In the genomic region with DNA sequence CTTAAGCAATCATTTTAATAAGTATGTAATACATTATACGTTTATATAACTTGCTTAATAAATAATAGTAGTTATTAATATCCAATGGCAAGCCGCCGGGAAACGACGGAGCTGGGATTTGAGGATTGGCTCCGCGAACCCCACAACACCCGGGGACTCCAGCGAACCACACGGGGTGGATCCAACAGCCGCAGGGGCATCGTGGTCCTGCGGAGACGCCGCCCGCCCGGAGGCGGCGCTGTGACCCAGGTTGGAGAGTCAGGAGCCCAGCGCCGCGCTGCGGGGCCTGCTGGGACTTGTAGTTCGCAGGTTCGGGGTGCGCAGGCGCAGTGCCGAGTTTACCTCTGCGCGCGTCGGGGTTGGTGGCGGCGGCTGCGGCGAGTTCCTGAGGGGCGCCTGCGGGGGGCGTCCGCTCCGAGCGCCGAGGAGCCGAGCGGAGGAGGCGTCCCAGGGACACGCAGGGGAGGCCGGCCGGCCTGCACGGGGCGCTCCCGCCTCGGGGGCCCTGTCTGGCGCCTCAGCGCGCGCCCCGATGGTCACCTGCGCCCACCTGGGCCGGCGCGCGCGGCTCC, we compare ENCODE assay signal across 1 cellular context.
A peak's percentile ranks its signal among the peaks of the same experiment; 100 is the strongest.
TF ChIP-seq lines count a peak whose summit lies in the region.

ZNF554 (plus strand) TSS at position 329 of the 572 bp plus-strand sequence; CDS start at position 533, 204 bp downstream.

TF ChIP-seq in HepG2, 621 proteins besides CTCF, POLR2A, EP300 and RAD21 (continued from another document and continues in another):
- TF ChIP-seq, protein P1, sequence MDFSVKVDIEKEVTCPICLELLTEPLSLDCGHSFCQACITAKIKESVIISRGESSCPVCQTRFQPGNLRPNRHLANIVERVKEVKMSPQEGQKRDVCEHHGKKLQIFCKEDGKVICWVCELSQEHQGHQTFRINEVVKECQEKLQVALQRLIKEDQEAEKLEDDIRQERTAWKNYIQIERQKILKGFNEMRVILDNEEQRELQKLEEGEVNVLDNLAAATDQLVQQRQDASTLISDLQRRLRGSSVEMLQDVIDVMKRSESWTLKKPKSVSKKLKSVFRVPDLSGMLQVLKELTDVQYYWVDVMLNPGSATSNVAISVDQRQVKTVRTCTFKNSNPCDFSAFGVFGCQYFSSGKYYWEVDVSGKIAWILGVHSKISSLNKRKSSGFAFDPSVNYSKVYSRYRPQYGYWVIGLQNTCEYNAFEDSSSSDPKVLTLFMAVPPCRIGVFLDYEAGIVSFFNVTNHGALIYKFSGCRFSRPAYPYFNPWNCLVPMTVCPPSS (IDR thresholded peaks at IDR 0.05) = no peak
- TF ChIP-seq, protein P2, sequence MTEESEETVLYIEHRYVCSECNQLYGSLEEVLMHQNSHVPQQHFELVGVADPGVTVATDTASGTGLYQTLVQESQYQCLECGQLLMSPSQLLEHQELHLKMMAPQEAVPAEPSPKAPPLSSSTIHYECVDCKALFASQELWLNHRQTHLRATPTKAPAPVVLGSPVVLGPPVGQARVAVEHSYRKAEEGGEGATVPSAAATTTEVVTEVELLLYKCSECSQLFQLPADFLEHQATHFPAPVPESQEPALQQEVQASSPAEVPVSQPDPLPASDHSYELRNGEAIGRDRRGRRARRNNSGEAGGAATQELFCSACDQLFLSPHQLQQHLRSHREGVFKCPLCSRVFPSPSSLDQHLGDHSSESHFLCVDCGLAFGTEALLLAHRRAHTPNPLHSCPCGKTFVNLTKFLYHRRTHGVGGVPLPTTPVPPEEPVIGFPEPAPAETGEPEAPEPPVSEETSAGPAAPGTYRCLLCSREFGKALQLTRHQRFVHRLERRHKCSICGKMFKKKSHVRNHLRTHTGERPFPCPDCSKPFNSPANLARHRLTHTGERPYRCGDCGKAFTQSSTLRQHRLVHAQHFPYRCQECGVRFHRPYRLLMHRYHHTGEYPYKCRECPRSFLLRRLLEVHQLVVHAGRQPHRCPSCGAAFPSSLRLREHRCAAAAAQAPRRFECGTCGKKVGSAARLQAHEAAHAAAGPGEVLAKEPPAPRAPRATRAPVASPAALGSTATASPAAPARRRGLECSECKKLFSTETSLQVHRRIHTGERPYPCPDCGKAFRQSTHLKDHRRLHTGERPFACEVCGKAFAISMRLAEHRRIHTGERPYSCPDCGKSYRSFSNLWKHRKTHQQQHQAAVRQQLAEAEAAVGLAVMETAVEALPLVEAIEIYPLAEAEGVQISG (CRISPR knock-in tag; IDR thresholded peaks at IDR 0.05) = peak; percentile 100
- TF ChIP-seq ZNF720 (CRISPR knock-in tag; IDR thresholded peaks at IDR 0.05) = no peak
- TF ChIP-seq ZNF512 (CRISPR knock-in tag; IDR thresholded peaks at IDR 0.05) = no peak
- no peak for TF ChIP-seq TP53 (CRISPR knock-in tag; conservative IDR thresholded peaks at IDR 0.05)
- TF ChIP-seq, protein P3, sequence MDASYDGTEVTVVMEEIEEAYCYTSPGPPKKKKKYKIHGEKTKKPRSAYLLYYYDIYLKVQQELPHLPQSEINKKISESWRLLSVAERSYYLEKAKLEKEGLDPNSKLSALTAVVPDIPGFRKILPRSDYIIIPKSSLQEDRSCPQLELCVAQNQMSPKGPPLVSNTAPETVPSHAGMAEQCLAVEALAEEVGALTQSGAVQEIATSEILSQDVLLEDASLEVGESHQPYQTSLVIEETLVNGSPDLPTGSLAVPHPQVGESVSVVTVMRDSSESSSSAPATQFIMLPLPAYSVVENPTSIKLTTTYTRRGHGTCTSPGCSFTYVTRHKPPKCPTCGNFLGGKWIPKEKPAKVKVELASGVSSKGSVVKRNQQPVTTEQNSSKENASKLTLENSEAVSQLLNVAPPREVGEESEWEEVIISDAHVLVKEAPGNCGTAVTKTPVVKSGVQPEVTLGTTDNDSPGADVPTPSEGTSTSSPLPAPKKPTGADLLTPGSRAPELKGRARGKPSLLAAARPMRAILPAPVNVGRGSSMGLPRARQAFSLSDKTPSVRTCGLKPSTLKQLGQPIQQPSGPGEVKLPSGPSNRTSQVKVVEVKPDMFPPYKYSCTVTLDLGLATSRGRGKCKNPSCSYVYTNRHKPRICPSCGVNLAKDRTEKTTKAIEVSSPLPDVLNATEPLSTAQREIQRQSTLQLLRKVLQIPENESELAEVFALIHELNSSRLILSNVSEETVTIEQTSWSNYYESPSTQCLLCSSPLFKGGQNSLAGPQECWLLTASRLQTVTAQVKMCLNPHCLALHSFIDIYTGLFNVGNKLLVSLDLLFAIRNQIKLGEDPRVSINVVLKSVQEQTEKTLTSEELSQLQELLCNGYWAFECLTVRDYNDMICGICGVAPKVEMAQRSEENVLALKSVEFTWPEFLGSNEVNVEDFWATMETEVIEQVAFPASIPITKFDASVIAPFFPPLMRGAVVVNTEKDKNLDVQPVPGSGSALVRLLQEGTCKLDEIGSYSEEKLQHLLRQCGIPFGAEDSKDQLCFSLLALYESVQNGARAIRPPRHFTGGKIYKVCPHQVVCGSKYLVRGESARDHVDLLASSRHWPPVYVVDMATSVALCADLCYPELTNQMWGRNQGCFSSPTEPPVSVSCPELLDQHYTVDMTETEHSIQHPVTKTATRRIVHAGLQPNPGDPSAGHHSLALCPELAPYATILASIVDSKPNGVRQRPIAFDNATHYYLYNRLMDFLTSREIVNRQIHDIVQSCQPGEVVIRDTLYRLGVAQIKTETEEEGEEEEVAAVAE (CRISPR knock-in tag; IDR thresholded peaks at IDR 0.05; ENCODE audit: borderline replicate concordance) = peak; percentile 86; the same call in 1 of the 2 replicates
- TF ChIP-seq ZNF136 (CRISPR knock-in tag; IDR thresholded peaks at IDR 0.05; ENCODE audit: low read depth) = no peak
- no peak for TF ChIP-seq TSC22D2 (CRISPR knock-in tag; IDR thresholded peaks at IDR 0.05; ENCODE audit: borderline replicate concordance)
- no peak for TF ChIP-seq HMG20A (CRISPR knock-in tag; IDR thresholded peaks at IDR 0.05; ENCODE audit: borderline replicate concordance)
- TF ChIP-seq AKNA (CRISPR knock-in tag; IDR thresholded peaks at IDR 0.05; ENCODE audit: borderline replicate concordance) = no peak
- peak; percentile 93; the same call in 1 of the 2 replicates for TF ChIP-seq MAF1 (CRISPR knock-in tag; IDR thresholded peaks at IDR 0.05; ENCODE audit: borderline replicate concordance)
- no peak for TF ChIP-seq NFE2L1 (CRISPR knock-in tag; IDR thresholded peaks at IDR 0.05; ENCODE audit: borderline replicate concordance)
- no peak for TF ChIP-seq PLSCR1 (CRISPR knock-in tag; IDR thresholded peaks at IDR 0.05; ENCODE audit: borderline replicate concordance)
- peak; percentile 36; the same call in 1 of the 2 replicates for TF ChIP-seq ZNF333 (CRISPR knock-in tag; IDR thresholded peaks at IDR 0.05; ENCODE audit: borderline replicate concordance)
- TF ChIP-seq SPEN (CRISPR knock-in tag; IDR thresholded peaks at IDR 0.05; ENCODE audit: low read depth) = peak; percentile 92
- peak; percentile 79; the same call in 1 of the 2 replicates for TF ChIP-seq ATF2 (CRISPR knock-in tag; IDR thresholded peaks at IDR 0.05)
- no peak for TF ChIP-seq TCF7 (IDR thresholded peaks at IDR 0.05; ENCODE audit: low read depth)
- no peak; the same call in 1 of the 2 replicates for TF ChIP-seq SMC3 (IDR thresholded peaks at IDR 0.05; ENCODE audit: low read length)
- TF ChIP-seq HNRNPLL (IDR thresholded peaks at IDR 0.05; ENCODE audit: low read depth, low read length, poor library complexity, severe bottlenecking) = peak; percentile 70
- TF ChIP-seq ZNF138 (CRISPR knock-in tag; IDR thresholded peaks at IDR 0.05; ENCODE audit: low read depth) = no peak
- no peak for TF ChIP-seq MTF1 (CRISPR knock-in tag; IDR thresholded peaks at IDR 0.05)
- TF ChIP-seq SRSF9 (IDR thresholded peaks at IDR 0.05; ENCODE audit: borderline replicate concordance, insufficient read depth, low read depth, low read length, poor library complexity, severe bottlenecking) = no peak
- TF ChIP-seq BRF2 (CRISPR knock-in tag; IDR thresholded peaks at IDR 0.05) = no peak
- TF ChIP-seq PRDM15 (CRISPR knock-in tag; IDR thresholded peaks at IDR 0.05) = peak; percentile 95
- TF ChIP-seq ZNF282 (IDR thresholded peaks at IDR 0.05; ENCODE audit: partially characterized antibody) = no peak
- TF ChIP-seq RBM39 (IDR thresholded peaks at IDR 0.05; ENCODE audit: low read depth, low read length, poor library complexity, severe bottlenecking) = peak; percentile 63
- TF ChIP-seq KAT7 (CRISPR knock-in tag; IDR thresholded peaks at IDR 0.05; ENCODE audit: borderline replicate concordance) = peak; percentile 66; the same call in 1 of the 2 replicates
